In the genomic region with DNA sequence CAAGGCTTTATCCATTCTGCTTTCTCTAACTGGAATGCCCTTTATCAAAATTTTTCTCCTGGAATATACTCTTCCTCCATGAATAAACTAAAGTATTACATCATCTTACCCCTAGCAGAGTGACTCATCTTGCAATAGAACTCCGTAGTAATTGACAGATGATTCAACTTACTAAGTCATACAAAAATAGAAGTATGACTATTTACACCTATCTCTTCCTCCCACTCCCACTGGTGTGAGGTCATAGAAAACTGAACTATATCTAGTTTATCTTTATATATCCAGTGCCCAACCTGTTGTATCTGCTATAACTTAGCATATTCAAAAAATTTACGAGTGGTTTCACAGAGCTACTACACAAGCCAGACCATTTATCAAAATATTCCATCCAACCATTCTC, we compare ENCODE assay signal across 12 cellular contexts. TPM values are rescaled to one million over a fixed set of nuclear protein-coding genes. Genes with fewer than 3 reads are reported as not detected.
DNase-seq lines count a peak whose midpoint lies in the region; ATAC-seq, FAIRE-seq and TF ChIP-seq lines count a peak whose summit lies in the region.
"Had no signal": no experiment of that assay in that cellular context is flagged by ENCODE, and none has a peak within 500 bp of the region (broad histone marks: within the 10 kb centered on the region; RNA-seq: fewer than 3 reads in every experiment).

No MANE protein-coding gene starts in this region.

- DNase-seq in ELR (ENCODE audit: low read depth) (peak; percentile 61), astrocyte (ENCODE audit: low read depth) (peak; percentile 90), middle frontal gyrus (ENCODE audit: extremely low spot score, low spot score) (peak; percentile 4), left lung (no peak), NCI-H526 treated with DMSO at 0.1 percent for 48 hours (lab: John Stamatoyannopoulos, UW) (no peak)
- DNase-seq: activated CD4-positive, alpha-beta T cell treated with anti-CD3 and anti-CD28 coated beads, Interleukin-2, amount 50 U/mL, for 4 hours; left ventricle myocardium superior had no signal

- H3K27ac ChIP-seq in astrocyte (ENCODE audit: low read depth, low read length), result peak overlapping the region; percentile 20
- H3K27ac ChIP-seq in left lung, result no peak overlapping the region

- TF ChIP-seq CTCF in astrocyte (IDR thresholded peaks at IDR 0.05; ENCODE audit: insufficient read depth, low read depth, low read length) (no peak), left lung (IDR thresholded peaks at IDR 0.05) (no peak)

- H3K4me3 Mint-ChIP-seq in astrocyte (ENCODE audit: unreplicated experiment), result no peak overlapping the region
- H3K4me3 Mint-ChIP-seq: type B pancreatic cell had no signal

- H3K4me1 Mint-ChIP-seq in astrocyte (ENCODE audit: low read depth, unreplicated experiment), result peaks cover 25% of the 10 kb centered on the region

- H3K27ac Mint-ChIP-seq in astrocyte (ENCODE audit: unreplicated experiment), result peak overlapping the region; percentile 48
- H3K27ac Mint-ChIP-seq: type B pancreatic cell had no signal

- H3K9ac ChIP-seq in astrocyte (ENCODE audit: low read length), result no peak overlapping the region

- no peaks in the 10 kb centered on the region for H3K79me2 ChIP-seq in astrocyte (ENCODE audit: insufficient read depth, low read length)

- no peaks in the 10 kb centered on the region for H3K9me3 Mint-ChIP-seq in astrocyte (ENCODE audit: unreplicated experiment)
- H3K9me3 Mint-ChIP-seq: type B pancreatic cell had no signal

- H3K4me2 ChIP-seq in astrocyte (ENCODE audit: low read length), result peak overlapping the region; percentile 16

- no peaks in the 10 kb centered on the region for H4K20me1 ChIP-seq in astrocyte (ENCODE audit: insufficient read depth, low read length)

- intact Hi-C loops in left lung (cut with DNase I), result no loop called here

- H3K9me3 ChIP-seq in astrocyte (ENCODE audit: insufficient read depth, low read depth, low read length), result no peaks in the 10 kb centered on the region
- H3K9me3 ChIP-seq in left lung, result no peaks in the 10 kb centered on the region

- H3K4me1 ChIP-seq in astrocyte (ENCODE audit: insufficient read depth, low read length) (peaks cover 18% of the 10 kb centered on the region), left lung (no peaks in the 10 kb centered on the region)

- H3K36me3 ChIP-seq in astrocyte (ENCODE audit: insufficient read depth, low read length), result no peaks in the 10 kb centered on the region
- no peaks in the 10 kb centered on the region for H3K36me3 ChIP-seq in left lung

- ATAC-seq in HG03432 (IDR thresholded peaks at IDR 0.05; ENCODE audit: unreplicated experiment) (peak; percentile 51), HG03108 (IDR thresholded peaks at IDR 0.05; ENCODE audit: unreplicated experiment) (no peak), left lung (no peak), HG03565 (IDR thresholded peaks at IDR 0.05; ENCODE audit: unreplicated experiment) (no peak)
- ATAC-seq: left ventricle myocardium superior had no signal

- no peak overlapping the region for H2AFZ ChIP-seq in astrocyte (ENCODE audit: low read depth, low read length)

- H3K36me3 Mint-ChIP-seq in astrocyte (ENCODE audit: low read depth, unreplicated experiment), result no peaks in the 10 kb centered on the region
- H3K36me3 Mint-ChIP-seq: type B pancreatic cell had no signal

- FAIRE-seq in astrocyte (lab: Jason Lieb, UNC), result no peak
- FAIRE-seq: colon had no signal

- H3K27me3 ChIP-seq in astrocyte (ENCODE audit: insufficient read depth, low read length) (no peaks in the 10 kb centered on the region), left lung (no peaks in the 10 kb centered on the region)

- H3K4me3 ChIP-seq in astrocyte (ENCODE audit: insufficient read depth, low read depth, low read length) (no peak overlapping the region), left lung (no peak overlapping the region)

- no peaks in the 10 kb centered on the region for H3K27me3 Mint-ChIP-seq in astrocyte (ENCODE audit: low read depth, unreplicated experiment)
- H3K27me3 Mint-ChIP-seq: type B pancreatic cell had no signal

RNA-seq across cellular contexts. Expression of a gene that starts 26.1 kb away (rescaled TPM):
- total RNA-seq in astrocyte, result 0.79 and 1.8 TPM in 2 replicates
- total RNA-seq in left lung, result 1 to 10 TPM; 2.2 to 7.0 TPM

RNA-seq across cellular contexts. Expression of a gene that starts 53.6 kb away (rescaled TPM):
- total RNA-seq in astrocyte (0.34 and 0.79 TPM in 2 replicates), left lung (1 to 10 TPM in 1 of 2 donors, under 1 TPM in 1; 0.38 to 1.1 TPM)

Comparison
In these comparisons a context has a peak if more than half of its experiments do, and no peak if none do; other contexts are left out.
1. DNase-seq: peak in ELR (single experiment), astrocyte (single experiment) and middle frontal gyrus (single experiment); none in left lung (0 of 2) and NCI-H526 treated with DMSO at 0.1 percent for 48 hours (single experiment).